In the genomic region with DNA sequence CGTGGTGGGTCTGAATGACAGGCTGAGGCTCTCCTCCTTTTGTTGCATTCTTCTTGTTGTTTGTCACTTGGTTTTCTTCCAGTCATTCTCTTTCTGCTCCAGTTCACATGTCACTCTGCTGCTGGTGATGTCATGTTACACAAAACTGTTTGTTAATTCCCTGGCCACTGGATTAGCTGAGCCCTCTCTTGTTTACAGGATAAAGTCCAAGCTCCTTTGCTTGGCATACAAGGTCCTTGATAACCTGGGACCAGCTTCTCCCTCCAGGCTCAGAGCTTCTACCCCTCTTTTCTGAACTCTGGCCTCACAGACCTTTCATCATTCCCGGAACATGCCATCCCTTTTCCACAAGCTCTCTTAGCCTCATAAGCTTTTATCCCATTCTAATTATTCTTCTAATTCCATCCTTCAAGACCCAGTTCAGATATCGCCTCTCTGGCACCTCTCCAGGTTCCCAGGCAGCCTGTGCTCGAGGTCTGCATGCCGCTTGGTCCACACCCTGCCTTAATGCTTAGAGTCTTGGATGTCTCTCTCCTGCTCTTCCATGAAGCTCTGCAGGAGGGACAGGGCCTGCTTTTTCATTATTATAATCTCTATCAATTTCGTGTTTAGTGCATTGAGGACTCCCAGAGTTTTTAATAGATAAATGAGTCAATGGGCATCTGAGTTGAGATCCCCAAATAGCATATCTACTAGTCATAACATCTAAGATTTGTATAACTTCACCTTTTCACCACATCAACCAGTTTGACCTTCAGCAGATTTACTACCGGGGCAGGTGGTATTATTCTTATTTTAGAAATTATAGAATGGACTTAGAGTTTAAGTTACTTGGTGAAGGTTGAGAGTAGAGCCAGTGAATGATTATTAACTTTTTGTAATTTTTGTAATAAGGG, we compare ENCODE assay signal across 11 cellular contexts.
DNase-seq lines count a peak whose midpoint lies in the region; ATAC-seq, FAIRE-seq and TF ChIP-seq lines count a peak whose summit lies in the region.
"Had no signal": no experiment of that assay in that cellular context is flagged by ENCODE, and none has a peak within 500 bp of the region (broad histone marks: within the 10 kb centered on the region; RNA-seq: fewer than 3 reads in every experiment).

No MANE protein-coding gene starts in this region.

- WGBS in pancreas, 2 donors = 30 to 33% methylated on average over 7 of the region's 7 CpGs

- H3K4me3 ChIP-seq in fibroblast of lung (replicated peaks in 1 of 4; ENCODE audit: control extremely low read depth in 1 of 4, insufficient read depth in 1 of 4, low read depth in 3 of 4, low read length in 4 of 4) = no peak overlapping the region
- H3K4me3 ChIP-seq in pancreas = no peak overlapping the region
- no peak overlapping the region for H3K4me3 ChIP-seq in uterus

- H3K27ac ChIP-seq in fibroblast of lung (ENCODE audit: insufficient read depth, low read length) = no peak overlapping the region
- peak overlapping the region in 3 of 4 donors; percentile 9 to 73 (median 71) for H3K27ac ChIP-seq in pancreas
- no peak overlapping the region for H3K27ac ChIP-seq in uterus

- DNase-seq in DMS53 treated with DMSO at 0.1 percent for 48 hours (lab: John Stamatoyannopoulos, UW; ENCODE audit: unreplicated experiment) (peak; percentile 46), NCI-H524 (lab: John Stamatoyannopoulos, UW) (peak; percentile 26 to 53), fibroblast of lung (ENCODE audit: low read depth in 2 of 2) (peak; percentile 40 to 57), pancreas (peak in 5 of 6 donors; percentile 59 to 77 (median 67)), SIG-M5 (lab: John Stamatoyannopoulos, UW) (no peak), uterus (no peak), T-helper 2 cell (no peak)
- DNase-seq: activated CD8-positive, alpha-beta memory T cell treated with anti-CD3 and anti-CD28 coated beads, Interleukin-2, amount 10 ng/mL, durations not matched to agents 7 days and 5 days; NCI-H1092 treated with DMSO at 0.1 percent for 48 hours; trophoblast cell had no signal

- TF ChIP-seq CTCF in fibroblast of lung (conservative IDR thresholded peaks at IDR 0.05 in 1 of 2, IDR thresholded peaks at IDR 0.05 in 1 of 2; ENCODE audit: low read depth in 1 of 2, low read length in 2 of 2) (no peak), pancreas (IDR thresholded peaks at IDR 0.05) (no peak), uterus (IDR thresholded peaks at IDR 0.05) (no peak)

- no peaks in the 10 kb centered on the region for H4K20me1 ChIP-seq in fibroblast of lung (ENCODE audit: control insufficient read depth, extremely low read depth, insufficient read depth, low read length)

- ATAC-seq in pancreas = peak; percentile 90 to 94 (median 92)
- ATAC-seq in HG02884 (IDR thresholded peaks at IDR 0.05; ENCODE audit: unreplicated experiment) = no peak
- ATAC-seq: activated CD8-positive, alpha-beta memory T cell treated with anti-CD3 and anti-CD28 coated beads, Interleukin-2, amount 10 ng/mL, durations not matched to agents 7 days and 5 days had no signal

- H3K9ac ChIP-seq in fibroblast of lung (ENCODE audit: insufficient read depth, low read length) = no peak overlapping the region

- intact Hi-C loops in pancreas (cut with DNase I) (no loop called here), uterus (cut with DNase I; ENCODE audit: low total_unique reads) (no loop called here)

- no peaks in the 10 kb centered on the region for H3K36me3 ChIP-seq in fibroblast of lung (ENCODE audit: control insufficient read depth, insufficient read depth, low read length)
- peaks cover 0 to 7% (median 0%) of the 10 kb centered on the region in 3 donors for H3K36me3 ChIP-seq in pancreas
- no peaks in the 10 kb centered on the region for H3K36me3 ChIP-seq in uterus

- no peak overlapping the region for H3K4me2 ChIP-seq in fibroblast of lung (ENCODE audit: extremely low read depth, insufficient read depth, low read length)

- H3K79me2 ChIP-seq in fibroblast of lung (ENCODE audit: control insufficient read depth, insufficient read depth, low read length) = no peaks in the 10 kb centered on the region

- H3K27me3 ChIP-seq in fibroblast of lung (ENCODE audit: control insufficient read depth, insufficient read depth, low read length) = no peaks in the 10 kb centered on the region
- no peaks in the 10 kb centered on the region for H3K27me3 ChIP-seq in pancreas
- H3K27me3 ChIP-seq in uterus = no peaks in the 10 kb centered on the region

- no peak for FAIRE-seq in pancreas (lab: Jason Lieb, UNC)

- H3K9me3 ChIP-seq in fibroblast of lung (ENCODE audit: control insufficient read depth, insufficient read depth, low read depth, low read length) (no peaks in the 10 kb centered on the region), pancreas (no peaks in the 10 kb centered on the region), uterus (no peaks in the 10 kb centered on the region)

- H2AFZ ChIP-seq in fibroblast of lung (ENCODE audit: low read length) = no peak overlapping the region

- peaks cover 7% of the 10 kb centered on the region for H3K4me1 ChIP-seq in fibroblast of lung (ENCODE audit: control insufficient read depth, extremely low read depth, insufficient read depth, low read length)
- H3K4me1 ChIP-seq in pancreas = peaks cover 28 to 49% (median 32%) of the 10 kb centered on the region in 3 donors
- no peaks in the 10 kb centered on the region for H3K4me1 ChIP-seq in uterus

- no peak for TF ChIP-seq POLR2A in uterus (IDR thresholded peaks at IDR 0.05)

Comparison
In these comparisons a context has a peak if more than half of its experiments do, and no peak if none do; other contexts are left out.
1. DNase-seq: peak in DMS53 treated with DMSO at 0.1 percent for 48 hours (single experiment), NCI-H524 (2 of 2), fibroblast of lung (2 of 2) and pancreas (5 of 6); none in SIG-M5 (single experiment), uterus (0 of 2) and T-helper 2 cell (0 of 5).
2. H3K27ac ChIP-seq: peak in pancreas (3 of 4); none in fibroblast of lung (single experiment) and uterus (0 of 2).